ENCODE assay signal across 19 cellular contexts in genomic region chr7:140621326-140622035, GRCh38. TPM values are rescaled to one million over a fixed set of nuclear protein-coding genes. Genes with fewer than 3 reads are reported as not detected.
DNase-seq lines count a peak whose midpoint lies in the region; FAIRE-seq and TF ChIP-seq lines count a peak whose summit lies in the region.
"Had no signal": no experiment of that assay in that cellular context is flagged by ENCODE, and none has a peak within 500 bp of the region (broad histone marks: within the 10 kb centered on the region; RNA-seq: fewer than 3 reads in every experiment).

No MANE protein-coding gene starts in this region.

- no peak overlapping the region for H3K4me3 ChIP-seq in bronchial epithelial cell (ENCODE audit: low read depth, low read length)
- H3K4me3 ChIP-seq: BLaER1, heart left ventricle, prostate gland had no signal

- H3K27me3 ChIP-seq in bronchial epithelial cell (ENCODE audit: control insufficient read depth, insufficient read depth, low read length): no peaks in the 10 kb centered on the region
- H3K27me3 ChIP-seq: BLaER1, heart left ventricle had no signal

- TF ChIP-seq POLR2A in GM12891 (IDR thresholded peaks at IDR 0.05; ENCODE audit: low read depth, low read length): no peak

- DNase-seq in GM12891 (ENCODE audit: insufficient read length, low spot score): no peak
- DNase-seq in NCI-H526 (lab: John Stamatoyannopoulos, UW): peak; percentile 25 to 31
- DNase-seq in bronchial epithelial cell (ENCODE audit: low read depth): peak; percentile 60
- DNase-seq in nephron progenitor cell: no peak
- DNase-seq in activated T-helper 1 cell treated with anti-CD3 and anti-CD28 coated beads, Interleukin-12 subunit alpha, Interleukin-12 subunit beta, Interleukin-2, Interleukin-4 antibody, amounts not matched to agents 30 ng/mL and 10 ng/mL and 1 ng/mL, durations not matched to agents 14 hours and 24 hours and 36 hours (ENCODE audit: low spot score): no peak
- no peak for DNase-seq in GF-D8 (lab: John Stamatoyannopoulos, UW)
- no peak for DNase-seq in T-helper 1 cell
- no peak for DNase-seq in GM10248 (ENCODE audit: extremely low spot score)
- DNase-seq: activated CD4-positive, alpha-beta memory T cell treated with anti-CD3 and anti-CD28 coated beads for 36 hours; DMS79 treated with DMSO at 0.1 percent for 48 hours; effector memory CD8-positive, alpha-beta T cell; heart left ventricle; kidney glomerular epithelial cell; NCI-H2029; NCI-H748 treated with DMSO at 0.1 percent for 48 hours; SIG-M5; stimulated activated CD4-positive, alpha-beta T cell treated with anti-CD3 and anti-CD28 coated beads, Interleukin-1b, Interleukin-23, amount 100 ng/mL, for 48 hours had no signal

- no peaks in the 10 kb centered on the region for H3K27me3 Mint-ChIP-seq in nephron progenitor cell (ENCODE audit: low read depth, poor library complexity)
- peaks cover 4% of the 10 kb centered on the region for H3K27me3 Mint-ChIP-seq in activated T-helper 1 cell treated with anti-CD3 and anti-CD28 coated beads, Interleukin-12 subunit alpha, Interleukin-12 subunit beta, Interleukin-2, Interleukin-4 antibody, amounts not matched to agents 30 ng/mL and 10 ng/mL and 1 ng/mL, durations not matched to agents 14 hours and 24 hours and 36 hours (ENCODE audit: insufficient read depth)
- H3K27me3 Mint-ChIP-seq: activated CD4-positive, alpha-beta memory T cell treated with anti-CD3 and anti-CD28 coated beads for 36 hours had no signal

- H3K4me1 Mint-ChIP-seq in nephron progenitor cell: peaks cover 35% of the 10 kb centered on the region
- no peaks in the 10 kb centered on the region for H3K4me1 Mint-ChIP-seq in activated T-helper 1 cell treated with anti-CD3 and anti-CD28 coated beads, Interleukin-12 subunit alpha, Interleukin-12 subunit beta, Interleukin-2, Interleukin-4 antibody, amounts not matched to agents 30 ng/mL and 10 ng/mL and 1 ng/mL, durations not matched to agents 14 hours and 24 hours and 36 hours (ENCODE audit: low read depth)

- H3K9me3 Mint-ChIP-seq in nephron progenitor cell: no peaks in the 10 kb centered on the region
- H3K9me3 Mint-ChIP-seq in activated T-helper 1 cell treated with anti-CD3 and anti-CD28 coated beads, Interleukin-12 subunit alpha, Interleukin-12 subunit beta, Interleukin-2, Interleukin-4 antibody, amounts not matched to agents 30 ng/mL and 10 ng/mL and 1 ng/mL, durations not matched to agents 14 hours and 24 hours and 36 hours: no peaks in the 10 kb centered on the region
- H3K9me3 Mint-ChIP-seq: activated CD4-positive, alpha-beta memory T cell treated with anti-CD3 and anti-CD28 coated beads for 36 hours; effector memory CD8-positive, alpha-beta T cell had no signal

- peaks cover 27% of the 10 kb centered on the region for H3K36me3 Mint-ChIP-seq in nephron progenitor cell (ENCODE audit: low read depth)
- H3K36me3 Mint-ChIP-seq in activated T-helper 1 cell treated with anti-CD3 and anti-CD28 coated beads, Interleukin-12 subunit alpha, Interleukin-12 subunit beta, Interleukin-2, Interleukin-4 antibody, amounts not matched to agents 30 ng/mL and 10 ng/mL and 1 ng/mL, durations not matched to agents 14 hours and 24 hours and 36 hours (ENCODE audit: low read depth): no peaks in the 10 kb centered on the region
- H3K36me3 Mint-ChIP-seq: activated CD4-positive, alpha-beta memory T cell treated with anti-CD3 and anti-CD28 coated beads for 36 hours had no signal

- FAIRE-seq in GM12891 (lab: Jason Lieb, UNC) (peak; percentile 52), bronchial epithelial cell (lab: Jason Lieb, UNC) (no peak)

- CTCF ChIA-PET in GM10248 (lab: Yijun Ruan, JAX): no interaction called here

- H3K36me3 ChIP-seq in bronchial epithelial cell (ENCODE audit: control insufficient read depth, insufficient read depth, low read length): no peaks in the 10 kb centered on the region
- H3K36me3 ChIP-seq: BLaER1, prostate gland had no signal

- intact Hi-C loops in activated T-helper 1 cell treated with anti-CD3 and anti-CD28 coated beads, Interleukin-12 subunit alpha, Interleukin-12 subunit beta, Interleukin-2, Interleukin-4 antibody, amounts not matched to agents 30 ng/mL and 10 ng/mL and 1 ng/mL, durations not matched to agents 14 hours and 24 hours and 36 hours (cut with micrococcal nuclease): no loop called here

- peak overlapping the region; percentile 89 for H3K27ac Mint-ChIP-seq in nephron progenitor cell
- no peak overlapping the region for H3K27ac Mint-ChIP-seq in activated T-helper 1 cell treated with anti-CD3 and anti-CD28 coated beads, Interleukin-12 subunit alpha, Interleukin-12 subunit beta, Interleukin-2, Interleukin-4 antibody, amounts not matched to agents 30 ng/mL and 10 ng/mL and 1 ng/mL, durations not matched to agents 14 hours and 24 hours and 36 hours
- H3K27ac Mint-ChIP-seq: activated CD4-positive, alpha-beta memory T cell treated with anti-CD3 and anti-CD28 coated beads for 36 hours; effector memory CD8-positive, alpha-beta T cell had no signal

- POLR2A ChIA-PET in GM10248 (lab: Yijun Ruan, JAX): no interaction called here

- TF ChIP-seq CTCF in bronchial epithelial cell (IDR thresholded peaks at IDR 0.05; ENCODE audit: insufficient read depth, low read length, severe bottlenecking) (no peak), nephron progenitor cell (IDR thresholded peaks at IDR 0.05) (no peak), GM10248 (IDR thresholded peaks at IDR 0.05; ENCODE audit: control extremely low read depth, extremely low read depth, low read depth, missing control alignments) (no peak)

- no peak overlapping the region for H3K4me3 Mint-ChIP-seq in nephron progenitor cell
- H3K4me3 Mint-ChIP-seq in activated T-helper 1 cell treated with anti-CD3 and anti-CD28 coated beads, Interleukin-12 subunit alpha, Interleukin-12 subunit beta, Interleukin-2, Interleukin-4 antibody, amounts not matched to agents 30 ng/mL and 10 ng/mL and 1 ng/mL, durations not matched to agents 14 hours and 24 hours and 36 hours: no peak overlapping the region
- H3K4me3 Mint-ChIP-seq: activated CD4-positive, alpha-beta memory T cell treated with anti-CD3 and anti-CD28 coated beads for 36 hours; effector memory CD8-positive, alpha-beta T cell had no signal

TF ChIP-seq in GM12891, 5 proteins besides CTCF, POLR2A, EP300 and RAD21:
- no peak for TF ChIP-seq POLR2AphosphoS5 (IDR thresholded peaks at IDR 0.05; ENCODE audit: low read depth, low read length)
- no peak for TF ChIP-seq POU2F2 (IDR thresholded peaks at IDR 0.05; ENCODE audit: low read depth, low read length)
- no peak for TF ChIP-seq TAF1 (IDR thresholded peaks at IDR 0.05; ENCODE audit: low read depth, low read length)
- no peak for TF ChIP-seq SPI1 (IDR thresholded peaks at IDR 0.05; ENCODE audit: low read depth, low read length)
- TF ChIP-seq PAX5 (IDR thresholded peaks at IDR 0.05; ENCODE audit: insufficient read depth, low read length, severe bottlenecking): no peak

RNA-seq across cellular contexts. Expression of gene DENND2A, which starts 19.1 kb away (rescaled TPM):
- not detected for polyA plus RNA-seq in GM12891 (2012; ENCODE audit: low read depth, missing spikeins)
- total RNA-seq in bronchial epithelial cell: 0.26 TPM in 1 of 2 replicates, not detected in the other
- total RNA-seq in activated T-helper 1 cell treated with anti-CD3 and anti-CD28 coated beads, Interleukin-12 subunit alpha, Interleukin-12 subunit beta, Interleukin-2, Interleukin-4 antibody, amounts not matched to agents 30 ng/mL and 10 ng/mL and 1 ng/mL, durations not matched to agents 14 hours and 24 hours and 36 hours: not detected in 2 replicates
- total RNA-seq: activated CD4-positive, alpha-beta memory T cell treated with anti-CD3 and anti-CD28 coated beads for 36 hours had no signal

RNA-seq across cellular contexts. Expression of gene ADCK2, which starts 51.3 kb away (rescaled TPM):
- polyA plus RNA-seq in GM12891 (2012; ENCODE audit: low read depth, missing spikeins): 11.0 TPM
- total RNA-seq in bronchial epithelial cell: 74.2 and 100 TPM in 2 replicates
- total RNA-seq in activated T-helper 1 cell treated with anti-CD3 and anti-CD28 coated beads, Interleukin-12 subunit alpha, Interleukin-12 subunit beta, Interleukin-2, Interleukin-4 antibody, amounts not matched to agents 30 ng/mL and 10 ng/mL and 1 ng/mL, durations not matched to agents 14 hours and 24 hours and 36 hours: 21.1 and 23.5 TPM in 2 replicates

Comparison
In these comparisons a context has a peak if more than half of its experiments do, and no peak if none do; other contexts are left out.
1. DNase-seq: peak in NCI-H526 (2 of 2) and bronchial epithelial cell (single experiment); none in GM12891 (single experiment), nephron progenitor cell (single experiment), activated T-helper 1 cell treated with anti-CD3 and anti-CD28 coated beads, Interleukin-12 subunit alpha, Interleukin-12 subunit beta, Interleukin-2, Interleukin-4 antibody, amounts not matched to agents 30 ng/mL and 10 ng/mL and 1 ng/mL, durations not matched to agents 14 hours and 24 hours and 36 hours (single experiment), GF-D8 (single experiment), T-helper 1 cell (0 of 5) and GM10248 (single experiment).